ENCODE assay signal across 8 cellular contexts in the genomic region with DNA sequence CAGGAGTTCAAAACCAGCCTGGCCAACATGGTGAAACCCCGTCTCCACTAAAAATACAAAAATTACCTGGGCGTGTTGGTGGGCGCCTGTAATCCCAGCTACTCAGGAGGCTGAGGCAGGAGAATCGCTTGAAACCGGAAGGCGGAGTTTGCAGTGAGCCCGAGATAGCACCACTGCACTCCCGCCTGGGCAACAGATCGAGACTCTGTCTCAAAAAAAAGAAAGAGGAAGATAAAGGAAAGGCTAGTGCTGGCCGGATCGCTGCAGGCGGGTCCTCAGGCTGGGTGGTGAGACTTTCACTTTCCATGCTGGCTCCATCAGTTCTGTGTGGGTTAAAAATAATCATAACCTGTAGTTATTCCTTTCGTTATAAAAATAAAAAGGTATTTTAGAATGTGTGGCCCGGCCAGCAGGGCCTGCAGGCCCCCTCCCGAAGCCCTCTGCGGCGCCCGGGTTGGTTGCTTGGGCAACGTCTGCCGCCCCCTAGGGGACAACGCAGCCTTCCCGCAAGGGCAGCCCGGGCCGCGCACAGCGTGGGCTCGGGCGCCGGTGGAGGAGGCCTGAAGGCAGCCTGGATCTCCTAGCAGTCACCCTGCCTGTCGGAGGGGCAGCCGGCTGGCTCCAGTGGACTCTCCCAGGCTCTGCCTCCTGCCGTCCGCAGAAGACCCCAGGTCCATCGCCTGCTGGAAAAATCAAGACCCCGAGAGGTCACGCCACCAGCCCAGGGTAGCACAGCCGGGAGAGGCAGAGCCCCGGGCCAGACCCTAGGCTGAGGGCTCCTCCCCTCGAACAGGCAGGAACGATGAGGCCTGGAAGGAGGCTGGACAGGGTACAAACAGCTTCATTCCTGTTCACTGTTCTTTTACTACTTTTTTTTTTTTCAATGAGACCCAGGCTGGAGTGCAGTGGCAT. TPM values are rescaled to one million over a fixed set of nuclear protein-coding genes. Genes with fewer than 3 reads are reported as not detected.
A peak's percentile ranks its signal among the peaks of the same experiment; 100 is the strongest.
DNase-seq lines count a peak whose midpoint lies in the region; ATAC-seq, FAIRE-seq and TF ChIP-seq lines count a peak whose summit lies in the region.

No MANE protein-coding gene starts in this region.

- peak overlapping the region; percentile 20 for H3K4me2 ChIP-seq in endothelial cell of umbilical vein (ENCODE audit: insufficient read depth, low read length)

- TF ChIP-seq POLR2A in endothelial cell of umbilical vein (IDR thresholded peaks at IDR 0.05; ENCODE audit: low read depth, low read length), result no peak

- peaks cover 0 to 13% (median 3%) of the 10 kb centered on the region in 4 donors for H3K4me1 Mint-ChIP-seq in CD4-positive, CD25-positive, alpha-beta regulatory T cell
- H3K4me1 Mint-ChIP-seq in activated CD8-positive, alpha-beta T cell treated with anti-CD3 and anti-CD28 coated beads, Interleukin-2, amount 10 ng/mL, durations not matched to agents 7 days and 5 days (ENCODE audit: low read depth), result peaks cover 6% of the 10 kb centered on the region
- peaks cover 4 to 7% (median 5%) of the 10 kb centered on the region in 7 donors for H3K4me1 Mint-ChIP-seq in naive thymus-derived CD4-positive, alpha-beta T cell

- H3K4me1 ChIP-seq in CD4-positive, CD25-positive, alpha-beta regulatory T cell (ENCODE audit: control insufficient read depth, insufficient read depth, low read length, poor library complexity, severe bottlenecking), result peaks cover 9% of the 10 kb centered on the region
- no peaks in the 10 kb centered on the region for H3K4me1 ChIP-seq in endothelial cell of umbilical vein (ENCODE audit: control insufficient read depth, extremely low read depth, insufficient read depth, low read length)
- H3K4me1 ChIP-seq in naive thymus-derived CD4-positive, alpha-beta T cell (ENCODE audit: control insufficient read depth in 2 of 2, insufficient read depth in 2 of 2, low read length in 2 of 2), result no peaks in the 10 kb centered on the region

- no peaks in the 10 kb centered on the region for H3K79me2 ChIP-seq in endothelial cell of umbilical vein (ENCODE audit: control insufficient read depth, insufficient read depth, low read length)

- H3K9me1 ChIP-seq in endothelial cell of umbilical vein (replicated peaks; ENCODE audit: control insufficient read depth, extremely low read depth, insufficient read depth, low read length), result no peaks in the 10 kb centered on the region

- H3K9me3 Mint-ChIP-seq in CD4-positive, CD25-positive, alpha-beta regulatory T cell, result no peaks in the 10 kb centered on the region
- no peaks in the 10 kb centered on the region for H3K9me3 Mint-ChIP-seq in activated CD8-positive, alpha-beta T cell treated with anti-CD3 and anti-CD28 coated beads, Interleukin-2, amount 10 ng/mL, durations not matched to agents 7 days and 5 days (ENCODE audit: insufficient read depth)
- H3K9me3 Mint-ChIP-seq in naive thymus-derived CD4-positive, alpha-beta T cell, result no peaks in the 10 kb centered on the region

- FAIRE-seq in endothelial cell of umbilical vein (lab: Jason Lieb, UNC), result peak; percentile 65

- no peak overlapping the region for H3K27ac ChIP-seq in CD4-positive, CD25-positive, alpha-beta regulatory T cell (ENCODE audit: insufficient read depth, low read length, poor library complexity, severe bottlenecking)
- no peak overlapping the region for H3K27ac ChIP-seq in endothelial cell of umbilical vein (ENCODE audit: insufficient read depth, low read depth, low read length)
- no peak overlapping the region for H3K27ac ChIP-seq in naive thymus-derived CD4-positive, alpha-beta T cell (ENCODE audit: low read depth, low read length)

- POLR2A ChIA-PET in activated CD8-positive, alpha-beta T cell treated with anti-CD3 and anti-CD28 coated beads, Interleukin-2, amount 10 ng/mL, durations not matched to agents 7 days and 5 days (lab: Charles Lee), result no interaction called here
- POLR2A ChIA-PET in endothelial cell of umbilical vein (lab: Charles Lee), result no interaction called here
- POLR2A ChIA-PET in naive thymus-derived CD4-positive, alpha-beta T cell (lab: Charles Lee), result interaction anchor here (0.7 kb wide), 1 partner anchor 49 kb away, joined by 3 read pairs; no protein-coding TSS in a partner anchor

- no peaks in the 10 kb centered on the region for H4K20me1 ChIP-seq in endothelial cell of umbilical vein (replicated peaks; ENCODE audit: control insufficient read depth, extremely low read depth, insufficient read depth, low read length)

- CTCF ChIA-PET in activated CD8-positive, alpha-beta T cell treated with anti-CD3 and anti-CD28 coated beads, Interleukin-2, amount 10 ng/mL, durations not matched to agents 7 days and 5 days (lab: Charles Lee), result interaction anchor here (0.7 to 1.2 kb wide), 5 partner anchors 17 to 41 kb away, joined by 3 to 4 read pairs (median 3); no protein-coding TSS in a partner anchor
- CTCF ChIA-PET in endothelial cell of umbilical vein (lab: Charles Lee), result interaction anchor here (1.0 to 2.7 kb wide), 2 partner anchors 9 to 12 kb away, joined by 7 to 12 read pairs; no protein-coding TSS in a partner anchor
- CTCF ChIA-PET in naive thymus-derived CD4-positive, alpha-beta T cell (lab: Charles Lee), result interaction anchor here (0.6 to 0.7 kb wide), 5 partner anchors 46 to 441 kb away, joined by 3 to 4 read pairs (median 4); no protein-coding TSS in a partner anchor

- no peaks in the 10 kb centered on the region for H3K27me3 ChIP-seq in CD4-positive, CD25-positive, alpha-beta regulatory T cell (ENCODE audit: control insufficient read depth, insufficient read depth, low read length)
- H3K27me3 ChIP-seq in endothelial cell of umbilical vein (ENCODE audit: control insufficient read depth in 2 of 2, insufficient read depth in 2 of 2, low read length in 2 of 2), result no peaks in the 10 kb centered on the region
- no peaks in the 10 kb centered on the region for H3K27me3 ChIP-seq in naive thymus-derived CD4-positive, alpha-beta T cell (ENCODE audit: control insufficient read depth in 2 of 2, insufficient read depth in 2 of 2, low read length in 2 of 2)

- peaks cover 7% of the 10 kb centered on the region for H3K27me3 Mint-ChIP-seq in CD4-positive, CD25-positive, alpha-beta regulatory T cell
- H3K27me3 Mint-ChIP-seq in activated CD8-positive, alpha-beta T cell treated with anti-CD3 and anti-CD28 coated beads, Interleukin-2, amount 10 ng/mL, durations not matched to agents 7 days and 5 days (ENCODE audit: low read depth), result peaks cover 5% of the 10 kb centered on the region
- peaks cover 0 to 5% (median 0%) of the 10 kb centered on the region in 5 donors for H3K27me3 Mint-ChIP-seq in naive thymus-derived CD4-positive, alpha-beta T cell

- DNase-seq in CD4-positive, CD25-positive, alpha-beta regulatory T cell, result peak; percentile 50 to 72 (median 57)
- DNase-seq in LoVo (ENCODE audit: low spot score) (peak; percentile 30), endothelial cell of umbilical vein (ENCODE audit: low read depth, low spot score) (peak; percentile 70), NCI-H1048 (lab: John Stamatoyannopoulos, UW) (no peak)
- DNase-seq in activated CD8-positive, alpha-beta T cell treated with anti-CD3 and anti-CD28 coated beads, Interleukin-2, amount 10 ng/mL, durations not matched to agents 7 days and 5 days, result peak; percentile 79
- peak; percentile 38 to 72 (median 58) for DNase-seq in naive thymus-derived CD4-positive, alpha-beta T cell
- peak; percentile 29 to 61 (median 51) for DNase-seq in stimulated activated naive CD4-positive, alpha-beta T cell (lab: John Stamatoyannopoulos, UW)

- peak overlapping the region; percentile 71 for H3K4me3 ChIP-seq in CD4-positive, CD25-positive, alpha-beta regulatory T cell (ENCODE audit: low read depth, low read length)
- no peak overlapping the region for H3K4me3 ChIP-seq in endothelial cell of umbilical vein (replicated peaks in 1 of 3; ENCODE audit: insufficient read depth in 1 of 3, low read depth in 1 of 3, low read length in 3 of 3)
- H3K4me3 ChIP-seq in naive thymus-derived CD4-positive, alpha-beta T cell (ENCODE audit: low read length), result peak overlapping the region; percentile 53

- no TSS peak for BruUV-seq in endothelial cell of umbilical vein (replicated peaks; lab: Mats Ljungman, UMichigan)

- H3K36me3 ChIP-seq in CD4-positive, CD25-positive, alpha-beta regulatory T cell (ENCODE audit: control insufficient read depth, insufficient read depth, low read length), result no peaks in the 10 kb centered on the region
- H3K36me3 ChIP-seq in endothelial cell of umbilical vein (ENCODE audit: control insufficient read depth in 2 of 2, extremely low read depth in 1 of 2, insufficient read depth in 2 of 2, low read length in 2 of 2), result no peaks in the 10 kb centered on the region
- no peaks in the 10 kb centered on the region for H3K36me3 ChIP-seq in naive thymus-derived CD4-positive, alpha-beta T cell (ENCODE audit: control insufficient read depth in 2 of 3, insufficient read depth in 3 of 3, low read length in 3 of 3)

- TF ChIP-seq CTCF in endothelial cell of umbilical vein (IDR thresholded peaks at IDR 0.05; ENCODE audit: extremely low read depth in 1 of 2, insufficient read depth in 1 of 2, low read depth in 1 of 2, low read length in 2 of 2), result peak; percentile 95 to 96

- intact Hi-C loops in endothelial cell of umbilical vein (cut with micrococcal nuclease), result loop anchor here (1.0 to 2.0 kb wide), 4 partner anchors 9 to 57 kb away; a partner anchor contains a TSS
- intact Hi-C loops in naive thymus-derived CD4-positive, alpha-beta T cell (cut with micrococcal nuclease), result loop anchor here in 1 of 2 donors (1.0 to 2.0 kb wide), 5 partner anchors 13 to 336 kb away; no protein-coding TSS in a partner anchor

- H3K36me3 Mint-ChIP-seq in CD4-positive, CD25-positive, alpha-beta regulatory T cell, result no peaks in the 10 kb centered on the region
- H3K36me3 Mint-ChIP-seq in activated CD8-positive, alpha-beta T cell treated with anti-CD3 and anti-CD28 coated beads, Interleukin-2, amount 10 ng/mL, durations not matched to agents 7 days and 5 days (ENCODE audit: low read depth), result no peaks in the 10 kb centered on the region
- H3K36me3 Mint-ChIP-seq in naive thymus-derived CD4-positive, alpha-beta T cell, result no peaks in the 10 kb centered on the region

- peak overlapping the region; percentile 7 for H3K9ac ChIP-seq in endothelial cell of umbilical vein (replicated peaks; ENCODE audit: extremely low read depth, insufficient read depth, low read length)

- peak overlapping the region; percentile 86 for H2AFZ ChIP-seq in endothelial cell of umbilical vein (ENCODE audit: low read depth, low read length)

- no peaks in the 10 kb centered on the region for H3K9me3 ChIP-seq in CD4-positive, CD25-positive, alpha-beta regulatory T cell (ENCODE audit: control insufficient read depth in 2 of 2, low read length in 2 of 2)
- H3K9me3 ChIP-seq in endothelial cell of umbilical vein (replicated peaks; ENCODE audit: control insufficient read depth, insufficient read depth, low read length), result no peaks in the 10 kb centered on the region
- no peaks in the 10 kb centered on the region for H3K9me3 ChIP-seq in naive thymus-derived CD4-positive, alpha-beta T cell (ENCODE audit: control insufficient read depth in 2 of 3, low read length in 3 of 3)

- H3K4me3 Mint-ChIP-seq in CD4-positive, CD25-positive, alpha-beta regulatory T cell, result peak overlapping the region; percentile 37 to 74 (median 58)
- H3K4me3 Mint-ChIP-seq in activated CD8-positive, alpha-beta T cell treated with anti-CD3 and anti-CD28 coated beads, Interleukin-2, amount 10 ng/mL, durations not matched to agents 7 days and 5 days, result peak overlapping the region; percentile 51
- peak overlapping the region; percentile 45 to 79 (median 72) for H3K4me3 Mint-ChIP-seq in naive thymus-derived CD4-positive, alpha-beta T cell

- H3K27ac Mint-ChIP-seq in CD4-positive, CD25-positive, alpha-beta regulatory T cell, result peak overlapping the region in 2 of 3 donors; percentile 32 to 66
- peak overlapping the region; percentile 66 for H3K27ac Mint-ChIP-seq in activated CD8-positive, alpha-beta T cell treated with anti-CD3 and anti-CD28 coated beads, Interleukin-2, amount 10 ng/mL, durations not matched to agents 7 days and 5 days
- H3K27ac Mint-ChIP-seq in naive thymus-derived CD4-positive, alpha-beta T cell, result peak overlapping the region in 1 of 9 donors; percentile 9

- dilution Hi-C loops in endothelial cell of umbilical vein (cut with MboI; ENCODE audit: extremely low pct_ligation_motif_present, low sequenced_read_pairs), result no loop called here

- ATAC-seq in CD4-positive, CD25-positive, alpha-beta regulatory T cell (ENCODE audit: low read depth in 2 of 2), result peak; percentile 86 to 90
- peak; percentile 75 for ATAC-seq in GM21515 (IDR thresholded peaks at IDR 0.05; ENCODE audit: unreplicated experiment)
- peak; percentile 98 for ATAC-seq in activated CD8-positive, alpha-beta T cell treated with anti-CD3 and anti-CD28 coated beads, Interleukin-2, amount 10 ng/mL, durations not matched to agents 7 days and 5 days
- peak; percentile 97 for ATAC-seq in naive thymus-derived CD4-positive, alpha-beta T cell

RNA-seq across cellular contexts. Expression of gene SLC25A47, which starts 5.0 kb away (rescaled TPM):
- total RNA-seq in CD4-positive, CD25-positive, alpha-beta regulatory T cell, result not detected
- polyA plus RNA-seq in CD4-positive, CD25-positive, alpha-beta regulatory T cell, result not detected
- total RNA-seq in activated CD8-positive, alpha-beta T cell treated with anti-CD3 and anti-CD28 coated beads, Interleukin-2, amount 10 ng/mL, durations not matched to agents 7 days and 5 days, result not detected
- total RNA-seq in endothelial cell of umbilical vein, result not detected in 2 replicates
- polyA plus RNA-seq in endothelial cell of umbilical vein, result not detected in 2 replicates
- 0.04 TPM in 1 of 2 replicates, not detected in the other for polyA plus RNA-seq in endothelial cell of umbilical vein (2011; cell fraction: cytosol; rRNA removed)
- polyA plus RNA-seq in endothelial cell of umbilical vein (2011; cell fraction: nucleus; rRNA removed), result not detected in 2 replicates
- polyA plus RNA-seq in endothelial cell of umbilical vein (2012), result not detected in 2 replicates
- not detected in 2 replicates for polyA minus RNA-seq in endothelial cell of umbilical vein
- not detected for polyA minus RNA-seq in endothelial cell of umbilical vein (2011; cell fraction: cytosol; rRNA and poly(A)+ RNA removed)
- polyA minus RNA-seq in endothelial cell of umbilical vein (2011; cell fraction: nucleus; rRNA and poly(A)+ RNA removed), result not detected in 2 replicates
- not detected for total RNA-seq in naive thymus-derived CD4-positive, alpha-beta T cell
- not detected for polyA plus RNA-seq in naive thymus-derived CD4-positive, alpha-beta T cell

RNA-seq across cellular contexts. Expression of gene SLC25A29, which starts 11.9 kb away (rescaled TPM):
- 5.3 TPM for total RNA-seq in CD4-positive, CD25-positive, alpha-beta regulatory T cell
- 1 to 10 TPM in 3 of 4 donors, under 1 TPM in 1; 0.69 to 7.9 (median 1.8) TPM for polyA plus RNA-seq in CD4-positive, CD25-positive, alpha-beta regulatory T cell
- total RNA-seq in activated CD8-positive, alpha-beta T cell treated with anti-CD3 and anti-CD28 coated beads, Interleukin-2, amount 10 ng/mL, durations not matched to agents 7 days and 5 days, result 10 to 100 TPM; 29.7 to 29.9 TPM
- 108 and 132 TPM in 2 replicates for total RNA-seq in endothelial cell of umbilical vein
- 154 and 187 TPM in 2 replicates for polyA plus RNA-seq in endothelial cell of umbilical vein
- 55.5 and 101 TPM in 2 replicates for polyA plus RNA-seq in endothelial cell of umbilical vein (2011; cell fraction: cytosol; rRNA removed)
- polyA plus RNA-seq in endothelial cell of umbilical vein (2011; cell fraction: nucleus; rRNA removed), result 267 and 310 TPM in 2 replicates
- polyA plus RNA-seq in endothelial cell of umbilical vein (2012), result 31.9 and 66.1 TPM in 2 replicates
- 50.6 and 59.6 TPM in 2 replicates for polyA minus RNA-seq in endothelial cell of umbilical vein
- polyA minus RNA-seq in endothelial cell of umbilical vein (2011; cell fraction: cytosol; rRNA and poly(A)+ RNA removed), result 16.9 TPM
- polyA minus RNA-seq in endothelial cell of umbilical vein (2011; cell fraction: nucleus; rRNA and poly(A)+ RNA removed), result 50.4 and 76.0 TPM in 2 replicates
- 10 to 100 TPM in 3 of 5 experiments, 1 to 10 TPM in 2; 5.9 to 25.6 (median 10.4) TPM for total RNA-seq in naive thymus-derived CD4-positive, alpha-beta T cell
- polyA plus RNA-seq in naive thymus-derived CD4-positive, alpha-beta T cell, result 1 to 10 TPM in 1 of 2 donors, under 1 TPM in 1; 0.38 to 5.3 TPM

RNA-seq across cellular contexts. Expression of gene WDR25, which starts 58.1 kb away (rescaled TPM):
- total RNA-seq in CD4-positive, CD25-positive, alpha-beta regulatory T cell, result 5.2 TPM
- 10 to 100 TPM in 2 of 4 donors, 1 to 10 TPM in 2; 7.9 to 15.0 (median 10.2) TPM for polyA plus RNA-seq in CD4-positive, CD25-positive, alpha-beta regulatory T cell
- 1 to 10 TPM; 7.2 to 7.9 TPM for total RNA-seq in activated CD8-positive, alpha-beta T cell treated with anti-CD3 and anti-CD28 coated beads, Interleukin-2, amount 10 ng/mL, durations not matched to agents 7 days and 5 days
- 9.8 and 10.4 TPM in 2 replicates for total RNA-seq in endothelial cell of umbilical vein
- polyA plus RNA-seq in endothelial cell of umbilical vein, result 25.1 and 32.3 TPM in 2 replicates
- 16.8 and 17.9 TPM in 2 replicates for polyA plus RNA-seq in endothelial cell of umbilical vein (2011; cell fraction: cytosol; rRNA removed)
- 10.2 and 15.0 TPM in 2 replicates for polyA plus RNA-seq in endothelial cell of umbilical vein (2011; cell fraction: nucleus; rRNA removed)
- 13.7 and 14.0 TPM in 2 replicates for polyA plus RNA-seq in endothelial cell of umbilical vein (2012)
- 15.2 and 16.2 TPM in 2 replicates for polyA minus RNA-seq in endothelial cell of umbilical vein
- polyA minus RNA-seq in endothelial cell of umbilical vein (2011; cell fraction: cytosol; rRNA and poly(A)+ RNA removed), result 13.5 TPM
- polyA minus RNA-seq in endothelial cell of umbilical vein (2011; cell fraction: nucleus; rRNA and poly(A)+ RNA removed), result 14.7 and 19.6 TPM in 2 replicates
- 10 to 100 TPM in 1 of 5 experiments, 1 to 10 TPM in 4; 5.4 to 11.6 (median 6.6) TPM for total RNA-seq in naive thymus-derived CD4-positive, alpha-beta T cell
- polyA plus RNA-seq in naive thymus-derived CD4-positive, alpha-beta T cell, result 10 to 100 TPM; 12.2 to 18.1 TPM

Comparison
In these comparisons a context has a peak if more than half of its experiments do, and no peak if none do; other contexts are left out.
1. H3K4me3 ChIP-seq: peak in CD4-positive, CD25-positive, alpha-beta regulatory T cell (single experiment) and naive thymus-derived CD4-positive, alpha-beta T cell (single experiment); none in endothelial cell of umbilical vein (0 of 3).
2. Peak in every context shown above with its lines, with median percentiles within 50 percentile points of each other: ATAC-seq and H3K4me3 Mint-ChIP-seq.